ENCODE assay signal across 22 cellular contexts in genomic region chr10:48572414-48572813, GRCh38. TPM values are rescaled to one million over a fixed set of nuclear protein-coding genes. Genes with fewer than 3 reads are reported as not detected.
DNase-seq lines count a peak whose midpoint lies in the region; ATAC-seq, FAIRE-seq and TF ChIP-seq lines count a peak whose summit lies in the region.
"Had no signal": no experiment of that assay in that cellular context is flagged by ENCODE, and none has a peak within 500 bp of the region (broad histone marks: within the 10 kb centered on the region; RNA-seq: fewer than 3 reads in every experiment).

No MANE protein-coding gene starts in this region.

- TF ChIP-seq CTCF in SK-N-SH (IDR thresholded peaks at IDR 0.05) (no peak), activated B cell treated with CpG ODN at 0.5 μM for 24 hours (IDR thresholded peaks at IDR 0.05) (no peak), foreskin keratinocyte (conservative IDR thresholded peaks at IDR 0.05) (no peak), pancreas (IDR thresholded peaks at IDR 0.05) (no peak), mesothelial cell of epicardium (IDR thresholded peaks at IDR 0.05; ENCODE audit: unreplicated experiment) (no peak)

- H3K9ac ChIP-seq in SK-N-SH (no peak overlapping the region), mesendoderm (ENCODE audit: low read length) (no peak overlapping the region)

- H3K4me3 ChIP-seq in SK-N-SH (ENCODE audit: low read depth in 2 of 2, low read length in 1 of 2): no peak overlapping the region
- H3K4me3 ChIP-seq in pancreas: no peak overlapping the region
- H3K4me3 ChIP-seq in mesendoderm (ENCODE audit: low read length): no peak overlapping the region
- H3K4me3 ChIP-seq: smooth muscle cell, suprapubic skin had no signal

- H3K9me2 ChIP-seq in SK-N-SH: no peaks in the 10 kb centered on the region

- no peak overlapping the region for H3K56ac ChIP-seq in mesendoderm (ENCODE audit: low read length)

- H2BK120ac ChIP-seq in mesendoderm (ENCODE audit: low read depth, low read length): no peak overlapping the region

- TF ChIP-seq EP300 in SK-N-SH (IDR thresholded peaks at IDR 0.05; ENCODE audit: borderline replicate concordance in 1 of 2, low read depth in 1 of 2, low read length in 1 of 2): no peak

- no peak overlapping the region for H3K18ac ChIP-seq in mesendoderm (ENCODE audit: low read length)

- POLR2A ChIA-PET in SK-N-SH (lab: Yijun Ruan, JAX): no interaction called here
- POLR2A ChIA-PET in activated B cell treated with CpG ODN at 0.5 μM for 24 hours (lab: Charles Lee): no interaction called here

- no peak overlapping the region for H3K4me3 Mint-ChIP-seq in activated B cell treated with CpG ODN at 0.5 μM for 24 hours
- no peak overlapping the region for H3K4me3 Mint-ChIP-seq in mesothelial cell of epicardium
- H3K4me3 Mint-ChIP-seq: CD4-positive, alpha-beta T cell; naive thymus-derived CD4-positive, alpha-beta T cell had no signal

- H3K4me1 ChIP-seq in SK-N-SH (ENCODE audit: control insufficient read depth in 1 of 2, insufficient read depth in 2 of 2, low read depth in 1 of 2, low read length in 1 of 2) (peaks cover 0 to 6% of the 10 kb centered on the region in 2 experiments; a peak in 1 of 4 replicates), foreskin keratinocyte (no peaks in the 10 kb centered on the region), pancreas (no peaks in the 10 kb centered on the region), mesendoderm (ENCODE audit: control insufficient read depth, low read depth, low read length) (no peaks in the 10 kb centered on the region)
- H3K4me1 ChIP-seq: suprapubic skin had no signal

- no peak overlapping the region for H4K5ac ChIP-seq in mesendoderm (ENCODE audit: low read length)

- H3K79me2 ChIP-seq in SK-N-SH (ENCODE audit: insufficient read depth): peaks cover 43% of the 10 kb centered on the region; the same call in 1 of the 2 replicates
- H3K79me2 ChIP-seq in mesendoderm (ENCODE audit: control insufficient read depth, insufficient read depth, low read length): no peaks in the 10 kb centered on the region

- H3K27me3 Mint-ChIP-seq in activated B cell treated with CpG ODN at 0.5 μM for 24 hours (no peaks in the 10 kb centered on the region), mesothelial cell of epicardium (ENCODE audit: low read depth) (peaks cover 31% of the 10 kb centered on the region)
- H3K27me3 Mint-ChIP-seq: CD4-positive, alpha-beta T cell had no signal

- H3K4ac ChIP-seq in mesendoderm (ENCODE audit: low read depth, low read length): no peak overlapping the region

- H4K8ac ChIP-seq in mesendoderm (ENCODE audit: low read depth, low read length): no peak overlapping the region

- H3F3A ChIP-seq in SK-N-SH (replicated peaks; ENCODE audit: insufficient read depth): peaks cover 8% of the 10 kb centered on the region

- no peak overlapping the region for H2BK15ac ChIP-seq in mesendoderm (replicated peaks; ENCODE audit: low read depth)

- no peak overlapping the region for H3K4me2 ChIP-seq in SK-N-SH
- no peak overlapping the region for H3K4me2 ChIP-seq in mesendoderm (ENCODE audit: low read length)
- H3K4me2 ChIP-seq: smooth muscle cell had no signal

- peak overlapping the region; percentile 93 for H3K27ac Mint-ChIP-seq in activated B cell treated with CpG ODN at 0.5 μM for 24 hours
- no peak overlapping the region for H3K27ac Mint-ChIP-seq in mesothelial cell of epicardium
- H3K27ac Mint-ChIP-seq: CD4-positive, alpha-beta T cell; naive thymus-derived CD4-positive, alpha-beta T cell had no signal

- 87% methylated on average over 2 of the region's 2 CpGs for WGBS in SK-N-SH (ENCODE audit: low lambda C conversion rate)
- WGBS in pancreas, 2 donors: 77 to 83% methylated on average over 2 of the region's 2 CpGs
- WGBS in mesendoderm (ENCODE audit: extremely low coverage, insufficient coverage, low lambda C conversion rate): no CpG with 5 or more reads among the region's 2 CpGs

- H3K23ac ChIP-seq in mesendoderm (ENCODE audit: low read length): no peak overlapping the region

- no peaks in the 10 kb centered on the region; the same call in 1 of the 2 replicates for H4K20me1 ChIP-seq in SK-N-SH (ENCODE audit: insufficient read depth)

- no peak overlapping the region for H2AK5ac ChIP-seq in mesendoderm (ENCODE audit: low read length)

- ATAC-seq in SK-N-SH treated with all-trans-retinoic acid at 6 μM for 48 hours (no peak; the same call in 2 of the 3 replicates), activated B cell treated with CpG ODN at 0.5 μM for 24 hours (ENCODE audit: low read depth) (no peak), foreskin keratinocyte (peak; percentile 86), pancreas (no peak)
- ATAC-seq: naive thymus-derived CD4-positive, alpha-beta T cell had no signal

- H3K79me1 ChIP-seq in mesendoderm (ENCODE audit: low read length): no peaks in the 10 kb centered on the region

- CTCF ChIA-PET in SK-N-SH (lab: Yijun Ruan, JAX) (interaction anchor here (1.1 to 3.8 kb wide), 5 partner anchors 12 to 209 kb away, joined by 3 to 18 read pairs (median 8); no protein-coding TSS in a partner anchor), activated B cell treated with CpG ODN at 0.5 μM for 24 hours (lab: Charles Lee) (interaction anchor here (4.8 kb wide), 1 partner anchor 84 kb away, joined by 33 read pairs; no protein-coding TSS in a partner anchor)

- H3K27ac ChIP-seq in SK-N-SH (ENCODE audit: low read depth in 2 of 2, low read length in 1 of 2) (0 out of 4 replicates have a peak overlapping the region, but pooled peaks of 1 of the 2 experiments have one; percentile 2), foreskin keratinocyte (no peak overlapping the region), pancreas (no peak overlapping the region), mesendoderm (ENCODE audit: low read depth, low read length) (no peak overlapping the region)
- H3K27ac ChIP-seq: suprapubic skin had no signal

- TF ChIP-seq RAD21 in SK-N-SH (IDR thresholded peaks at IDR 0.05; ENCODE audit: low read length): no peak

- H2BK5ac ChIP-seq in mesendoderm (ENCODE audit: low read length): no peak overlapping the region

- FAIRE-seq in pancreas (lab: Jason Lieb, UNC): no peak
- FAIRE-seq: H1 had no signal

- H3K9me3 ChIP-seq in SK-N-SH (no peaks in the 10 kb centered on the region), pancreas (no peaks in the 10 kb centered on the region)
- H3K9me3 ChIP-seq: suprapubic skin had no signal

- H3K9me3 Mint-ChIP-seq in activated B cell treated with CpG ODN at 0.5 μM for 24 hours: peaks cover 2% of the 10 kb centered on the region
- no peaks in the 10 kb centered on the region for H3K9me3 Mint-ChIP-seq in mesothelial cell of epicardium
- H3K9me3 Mint-ChIP-seq: CD4-positive, alpha-beta T cell; naive thymus-derived CD4-positive, alpha-beta T cell had no signal

- no peaks in the 10 kb centered on the region for H3K27me3 ChIP-seq in SK-N-SH (ENCODE audit: insufficient read depth)
- peaks cover 9% of the 10 kb centered on the region for H3K27me3 ChIP-seq in foreskin keratinocyte
- no peaks in the 10 kb centered on the region for H3K27me3 ChIP-seq in pancreas
- no peaks in the 10 kb centered on the region for H3K27me3 ChIP-seq in mesendoderm (ENCODE audit: insufficient read depth, low read length, poor library complexity)
- H3K27me3 ChIP-seq: suprapubic skin had no signal

- intact Hi-C loops in activated B cell treated with CpG ODN at 0.5 μM for 24 hours (cut with micrococcal nuclease) (loop anchor here (10.0 kb wide), 1 partner anchor 622 kb away; no protein-coding TSS in a partner anchor), pancreas (cut with DNase I) (no loop called here)

- H3K36me3 Mint-ChIP-seq in activated B cell treated with CpG ODN at 0.5 μM for 24 hours (ENCODE audit: low read depth): no peaks in the 10 kb centered on the region
- H3K36me3 Mint-ChIP-seq in mesothelial cell of epicardium: no peaks in the 10 kb centered on the region
- H3K36me3 Mint-ChIP-seq: naive thymus-derived CD4-positive, alpha-beta T cell had no signal

- H3K4me1 Mint-ChIP-seq in activated B cell treated with CpG ODN at 0.5 μM for 24 hours: peaks cover 67% of the 10 kb centered on the region
- H3K4me1 Mint-ChIP-seq in mesothelial cell of epicardium: no peaks in the 10 kb centered on the region

- DNase-seq in SK-N-SH: no peak
- DNase-seq in activated B cell treated with CpG ODN at 0.5 μM for 24 hours: no peak
- peak; percentile 15 to 48 for DNase-seq in foreskin keratinocyte
- no peak for DNase-seq in stimulated activated naive CD4-positive, alpha-beta T cell treated with Interleukin-2 at 50 U/mL for 16 hours (lab: John Stamatoyannopoulos, UW)
- DNase-seq in pancreas: no peak
- no peak for DNase-seq in mesothelial cell of epicardium (ENCODE audit: low spot score in 2 of 2, unreplicated experiment in 2 of 2)
- no peak for DNase-seq in mesendoderm
- DNase-seq: 8988T; activated CD4-positive, alpha-beta T cell treated with anti-CD3 and anti-CD28 coated beads for 4 hours; activated CD8-positive, alpha-beta memory T cell treated with anti-CD3 and anti-CD28 coated beads, Interleukin-2, amount 50 U/mL, for 48 hours; activated gamma-delta T cell; CD4-positive, alpha-beta T cell; naive thymus-derived CD4-positive, alpha-beta T cell; NCI-H1930; NCI-H510A; posterior cingulate gyrus; RPMI8226; stimulated activated CD4-positive, alpha-beta T cell treated with anti-CD3 and anti-CD28 coated beads, Interleukin-4, amount 100 ng/mL, for 4 hours had no signal

- H3K36me3 ChIP-seq in SK-N-SH (replicated peaks in 1 of 2; ENCODE audit: control insufficient read depth in 1 of 2, insufficient read depth in 2 of 2, low read length in 1 of 2): peaks cover 0 to 25% of the 10 kb centered on the region in 2 experiments
- H3K36me3 ChIP-seq in pancreas: no peaks in the 10 kb centered on the region
- H3K36me3 ChIP-seq in mesendoderm (ENCODE audit: control insufficient read depth, insufficient read depth, low read length): no peaks in the 10 kb centered on the region
- H3K36me3 ChIP-seq: suprapubic skin had no signal

- H2AFZ ChIP-seq in SK-N-SH (ENCODE audit: low read depth): no peak overlapping the region

TF ChIP-seq in SK-N-SH, 30 proteins besides CTCF, POLR2A, EP300 and RAD21 (continues in another document):
- TF ChIP-seq FOSL2 (IDR thresholded peaks at IDR 0.05; ENCODE audit: borderline replicate concordance, low read depth) (peak; percentile 48; the same call in 1 of the 2 replicates), YY1 (IDR thresholded peaks at IDR 0.05; ENCODE audit: low read depth) (peak; percentile 35; the same call in 1 of the 2 replicates)

RNA-seq across cellular contexts. Expression of gene ARHGAP22, which starts 32.5 kb away (rescaled TPM):
- polyA plus RNA-seq in SK-N-SH (2012; rRNA removed) (12.4 and 13.8 TPM in 2 replicates), foreskin keratinocyte (6.1 and 7.1 TPM in 2 replicates), pancreas (1 to 10 TPM; 1.8 to 2.3 TPM)
- 9.9 and 11.6 TPM in 2 replicates for polyA plus RNA-seq in SK-N-SH (2012; cell fraction: cytosol; rRNA removed)
- polyA plus RNA-seq in SK-N-SH (2012; cell fraction: nucleus; rRNA removed): 35.6 and 42.2 TPM in 2 replicates
- total RNA-seq in activated B cell treated with CpG ODN at 0.5 μM for 24 hours (0.82 and 1.5 TPM in 2 replicates), foreskin keratinocyte (5.2 and 7.1 TPM in 2 replicates), pancreas (1 to 10 TPM; 1.1 to 6.0 (median 1.8) TPM), mesothelial cell of epicardium (2.9 to 5.1 TPM (median 4.1 TPM) in 3 replicates)
- 3.6 TPM for polyA plus RNA-seq in mesendoderm (2013, experiment 1 of 2)
- 3.5 TPM for polyA plus RNA-seq in mesendoderm (2013, experiment 2 of 2)
- total RNA-seq: CD4-positive, alpha-beta T cell had no signal
- polyA plus RNA-seq: naive thymus-derived CD4-positive, alpha-beta T cell had no signal

Comparison
In these comparisons a context has a peak if more than half of its experiments do, and no peak if none do; other contexts are left out.
1. DNase-seq: peak in foreskin keratinocyte (2 of 2); none in SK-N-SH (single experiment), activated B cell treated with CpG ODN at 0.5 μM for 24 hours (single experiment), stimulated activated naive CD4-positive, alpha-beta T cell treated with Interleukin-2 at 50 U/mL for 16 hours (single experiment), pancreas (0 of 6), mesothelial cell of epicardium (0 of 2) and mesendoderm (single experiment).